Comparison of ENCODE assay signal across 1 cellular context in the genomic region with DNA sequence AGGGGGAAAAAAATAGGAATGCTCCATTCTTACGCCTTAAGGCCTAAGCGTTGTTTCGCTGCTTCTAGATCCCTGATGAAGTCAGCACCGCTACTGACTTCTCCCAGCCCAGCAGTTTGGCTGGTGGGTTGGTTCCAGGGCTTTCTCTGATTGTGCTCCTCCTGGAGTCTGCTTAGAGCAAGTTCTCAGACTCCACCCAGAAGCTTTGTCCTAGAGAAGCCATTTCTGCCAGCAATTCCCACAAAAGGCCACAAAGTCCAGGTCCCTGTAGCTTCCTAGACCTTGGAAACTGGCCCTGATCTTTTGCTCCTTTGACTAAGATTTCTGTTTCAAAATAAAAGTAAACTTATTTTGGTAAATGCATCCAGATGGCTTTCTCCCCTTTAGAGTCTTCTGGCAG.
TF ChIP-seq lines count a peak whose summit lies in the region.

No MANE protein-coding gene starts in this region.

TF ChIP-seq in SK-N-SH, 30 proteins besides CTCF, POLR2A, EP300 and RAD21 (continued from another document):
- no peak for TF ChIP-seq YY1 (IDR thresholded peaks at IDR 0.05; ENCODE audit: low read depth)
- TF ChIP-seq FOXJ3 (CRISPR knock-in tag; IDR thresholded peaks at IDR 0.05): no peak
- TF ChIP-seq FOSL2 (IDR thresholded peaks at IDR 0.05; ENCODE audit: borderline replicate concordance, low read depth): no peak
- no peak for TF ChIP-seq ELF1 (IDR thresholded peaks at IDR 0.05)
- TF ChIP-seq, protein P1, sequence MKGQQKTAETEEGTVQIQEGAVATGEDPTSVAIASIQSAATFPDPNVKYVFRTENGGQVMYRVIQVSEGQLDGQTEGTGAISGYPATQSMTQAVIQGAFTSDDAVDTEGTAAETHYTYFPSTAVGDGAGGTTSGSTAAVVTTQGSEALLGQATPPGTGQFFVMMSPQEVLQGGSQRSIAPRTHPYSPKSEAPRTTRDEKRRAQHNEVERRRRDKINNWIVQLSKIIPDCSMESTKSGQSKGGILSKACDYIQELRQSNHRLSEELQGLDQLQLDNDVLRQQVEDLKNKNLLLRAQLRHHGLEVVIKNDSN (IDR thresholded peaks at IDR 0.05; ENCODE audit: borderline replicate concordance, low read depth): no peak
- TF ChIP-seq, protein P2, sequence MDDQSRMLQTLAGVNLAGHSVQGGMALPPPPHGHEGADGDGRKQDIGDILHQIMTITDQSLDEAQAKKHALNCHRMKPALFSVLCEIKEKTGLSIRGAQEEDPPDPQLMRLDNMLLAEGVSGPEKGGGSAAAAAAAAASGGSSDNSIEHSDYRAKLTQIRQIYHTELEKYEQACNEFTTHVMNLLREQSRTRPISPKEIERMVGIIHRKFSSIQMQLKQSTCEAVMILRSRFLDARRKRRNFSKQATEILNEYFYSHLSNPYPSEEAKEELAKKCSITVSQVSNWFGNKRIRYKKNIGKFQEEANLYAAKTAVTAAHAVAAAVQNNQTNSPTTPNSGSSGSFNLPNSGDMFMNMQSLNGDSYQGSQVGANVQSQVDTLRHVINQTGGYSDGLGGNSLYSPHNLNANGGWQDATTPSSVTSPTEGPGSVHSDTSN (IDR thresholded peaks at IDR 0.05): no peak
- no peak for TF ChIP-seq RXRA (IDR thresholded peaks at IDR 0.05; ENCODE audit: borderline replicate concordance, low read depth)
- no peak for TF ChIP-seq REST (IDR thresholded peaks at IDR 0.05; ENCODE audit: low read depth, low read length)
- TF ChIP-seq SMC3 (IDR thresholded peaks at IDR 0.05; ENCODE audit: low read depth, low read length): no peak
- no peak for TF ChIP-seq GATA2 (CRISPR knock-in tag; IDR thresholded peaks at IDR 0.05)
